In the genomic region with DNA sequence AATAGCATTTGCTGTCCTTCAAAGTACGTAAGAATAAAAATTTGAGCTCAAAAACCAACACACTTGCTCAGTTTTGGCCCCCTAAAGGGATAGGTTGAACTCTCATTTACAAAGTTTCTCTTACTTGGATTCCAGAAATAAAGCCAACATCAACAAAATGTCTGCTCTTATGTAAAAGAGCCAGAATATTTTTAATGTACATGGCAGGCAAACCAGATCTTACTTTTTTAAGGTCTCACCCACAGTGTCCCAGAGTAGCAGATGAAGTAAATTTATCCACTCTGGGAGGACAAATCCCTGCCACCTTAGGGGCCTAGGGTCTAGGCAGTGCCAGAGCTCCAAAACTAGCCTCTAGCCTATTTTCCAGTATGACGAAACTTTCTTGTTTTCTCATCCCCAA, we compare ENCODE assay signal across 24 cellular contexts.
DNase-seq lines count a peak whose midpoint lies in the region; TF ChIP-seq lines count a peak whose summit lies in the region.
"Had no signal": no experiment of that assay in that cellular context is flagged by ENCODE, and none has a peak within 500 bp of the region (broad histone marks: within the 10 kb centered on the region; RNA-seq: fewer than 3 reads in every experiment).

No MANE protein-coding gene starts in this region.

- H3K9me3 ChIP-seq in subcutaneous abdominal adipose tissue (ENCODE audit: control insufficient read depth in 5 of 5, low read length in 5 of 5) = no peaks in the 10 kb centered on the region
- H3K9me3 ChIP-seq: body of pancreas, colonic mucosa, esophagus squamous epithelium, heart right ventricle had no signal

- H3K9ac ChIP-seq in subcutaneous abdominal adipose tissue (ENCODE audit: low read length in 5 of 5) = peak overlapping the region in 1 of 5 donors; percentile 32

- H3K4me1 ChIP-seq in subcutaneous abdominal adipose tissue (ENCODE audit: control insufficient read depth in 5 of 5, insufficient read depth in 5 of 5, low read length in 5 of 5) = peaks cover 0 to 40% (median 21%) of the 10 kb centered on the region in 5 donors
- H3K4me1 ChIP-seq: body of pancreas had no signal

- TF ChIP-seq CTCF in choroid plexus epithelial cell (conservative IDR thresholded peaks at IDR 0.05; ENCODE audit: low read depth, low read length) = no peak

- no peaks in the 10 kb centered on the region for H3K36me3 ChIP-seq in subcutaneous abdominal adipose tissue (ENCODE audit: control insufficient read depth in 5 of 5, insufficient read depth in 5 of 5, low read length in 5 of 5)
- H3K36me3 ChIP-seq: colonic mucosa, esophagus squamous epithelium, heart right ventricle had no signal

- H3K4me3 ChIP-seq in choroid plexus epithelial cell (ENCODE audit: low read depth, low read length) (no peak overlapping the region), subcutaneous abdominal adipose tissue (ENCODE audit: low read depth in 1 of 5, low read length in 5 of 5) (no peak overlapping the region)
- H3K4me3 ChIP-seq: body of pancreas, colonic mucosa, esophagus squamous epithelium, heart right ventricle had no signal

- H3K27ac ChIP-seq in subcutaneous abdominal adipose tissue (ENCODE audit: low read depth, low read length) = peak overlapping the region; percentile 69
- H3K27ac ChIP-seq: body of pancreas, colonic mucosa, esophagus squamous epithelium, heart right ventricle had no signal

- no peaks in the 10 kb centered on the region for H3K27me3 ChIP-seq in subcutaneous abdominal adipose tissue (ENCODE audit: control insufficient read depth in 5 of 5, insufficient read depth in 4 of 5, low read length in 5 of 5)
- H3K27me3 ChIP-seq: body of pancreas, colonic mucosa, esophagus squamous epithelium had no signal

- DNase-seq in NCI-H69 (lab: John Stamatoyannopoulos, UW) (peak; percentile 54), choroid plexus epithelial cell (ENCODE audit: low read depth) (peak; percentile 69), iris pigment epithelial cell (ENCODE audit: low read depth) (peak; percentile 20), islet precursor cell (no peak), DMS114 treated with DMSO at 0.1 percent for 48 hours (lab: John Stamatoyannopoulos, UW; ENCODE audit: unreplicated experiment) (no peak)
- DNase-seq in activated CD8-positive, alpha-beta memory T cell treated with anti-CD3 and anti-CD28 coated beads, Interleukin-2, amount 50 U/mL, for 48 hours = no peak
- DNase-seq: activated CD4-positive, alpha-beta T cell treated with anti-CD3 and anti-CD28 coated beads for 48 hours; CD8-positive, alpha-beta T cell; colonic mucosa; effector memory CD8-positive, alpha-beta T cell; esophagus squamous epithelium; heart right ventricle; left colon; mesendoderm; naive thymus-derived CD4-positive, alpha-beta T cell; NCI-H1930; NCI-H526 treated with DMSO at 0.1 percent for 48 hours; occipital lobe; RPMI8226; stimulated activated CD4-positive, alpha-beta T cell treated with anti-CD3 and anti-CD28 coated beads, Interleukin-4, amount 100 ng/mL, for 4 hours; stimulated activated naive CD4-positive, alpha-beta T cell; T-helper 2 cell had no signal

Comparison
In these comparisons a context has a peak if more than half of its experiments do, and no peak if none do; other contexts are left out.
1. DNase-seq: peak in NCI-H69 (single experiment), choroid plexus epithelial cell (single experiment) and iris pigment epithelial cell (single experiment); none in activated CD8-positive, alpha-beta memory T cell treated with anti-CD3 and anti-CD28 coated beads, Interleukin-2, amount 50 U/mL, for 48 hours (single experiment), islet precursor cell (single experiment) and DMS114 treated with DMSO at 0.1 percent for 48 hours (single experiment).